Comparison of ENCODE assay signal across 8 cellular contexts in genomic region chr9:95511232-95511951, GRCh38. TPM values are rescaled to one million over a fixed set of nuclear protein-coding genes. Genes with fewer than 3 reads are reported as not detected.
DNase-seq lines count a peak whose midpoint lies in the region; ATAC-seq and TF ChIP-seq lines count a peak whose summit lies in the region.

No MANE protein-coding gene starts in this region.

- H3K36me3 Mint-ChIP-seq in activated T-cell treated with anti-CD3 and anti-CD28 coated beads, Interleukin-2, amount 50 U/mL, for 4 hours (ENCODE audit: insufficient read depth), result no peaks in the 10 kb centered on the region
- no peaks in the 10 kb centered on the region for H3K36me3 Mint-ChIP-seq in nephron (ENCODE audit: low read depth)

- TF ChIP-seq POLR2A in esophagus squamous epithelium (IDR thresholded peaks at IDR 0.05), result no peak

- H3K27me3 ChIP-seq in esophagus squamous epithelium, result peaks cover 0 to 27% (median 0%) of the 10 kb centered on the region in 4 donors

- H3K4me1 ChIP-seq in esophagus squamous epithelium, result peaks cover 12 to 57% (median 19%) of the 10 kb centered on the region in 3 donors

- H3K36me3 ChIP-seq in esophagus squamous epithelium, result no peaks in the 10 kb centered on the region

- peak overlapping the region; percentile 85 to 97 (median 89) for H3K27ac Mint-ChIP-seq in nephron

- H3K4me3 ChIP-seq in AG04449 (ENCODE audit: low read depth, low read length), result peak overlapping the region; percentile 83
- H3K4me3 ChIP-seq in esophagus squamous epithelium, result peak overlapping the region; percentile 84 to 93 (median 87)

- no peaks in the 10 kb centered on the region for H3K9me3 ChIP-seq in esophagus squamous epithelium

- H3K27ac ChIP-seq in esophagus squamous epithelium, result peak overlapping the region; percentile 87 to 98 (median 95)

- intact Hi-C loops in esophagus squamous epithelium (cut with DNase I), result no loop called here

- WGBS in esophagus squamous epithelium, 2 donors, result 4% methylated on average over 9 to 15 of the region's 34 CpGs

- ATAC-seq in GM19395 (IDR thresholded peaks at IDR 0.05; ENCODE audit: unreplicated experiment), result peak; percentile 15
- ATAC-seq in activated T-cell treated with anti-CD3 and anti-CD28 coated beads, Interleukin-2, amount 50 U/mL, for 4 hours, result no peak
- no peak for ATAC-seq in GM21526 (IDR thresholded peaks at IDR 0.05; ENCODE audit: low FRiP score, unreplicated experiment)
- ATAC-seq in HG03039 (IDR thresholded peaks at IDR 0.05; ENCODE audit: unreplicated experiment), result no peak

- CTCF ChIA-PET in AG04449 (lab: Yijun Ruan, JAX), result no interaction called here

- DNase-seq in AG04449 (ENCODE audit: low read depth, low spot score) (no peak), NCI-H510A (lab: John Stamatoyannopoulos, UW) (peak; percentile 53), esophagus squamous epithelium (lab: John Stamatoyannopoulos, UW) (no peak)
- peak; percentile 27 for DNase-seq in activated T-cell treated with anti-CD3 and anti-CD28 coated beads, Interleukin-2, amount 50 U/mL, for 4 hours

- peak overlapping the region; percentile 89 for H3K4me3 Mint-ChIP-seq in activated T-cell treated with anti-CD3 and anti-CD28 coated beads, Interleukin-2, amount 50 U/mL, for 4 hours
- H3K4me3 Mint-ChIP-seq in nephron, result peak overlapping the region; percentile 84 to 94 (median 91)

- H3K4me1 Mint-ChIP-seq in activated T-cell treated with anti-CD3 and anti-CD28 coated beads, Interleukin-2, amount 50 U/mL, for 4 hours (ENCODE audit: low read depth), result peaks cover 38% of the 10 kb centered on the region
- H3K4me1 Mint-ChIP-seq in nephron, result peaks cover 30% of the 10 kb centered on the region

- peaks cover 18% of the 10 kb centered on the region for H3K27me3 Mint-ChIP-seq in activated T-cell treated with anti-CD3 and anti-CD28 coated beads, Interleukin-2, amount 50 U/mL, for 4 hours (ENCODE audit: low read depth)
- H3K27me3 Mint-ChIP-seq in nephron (ENCODE audit: low read depth), result peaks cover 20% of the 10 kb centered on the region

- H3K9me3 Mint-ChIP-seq in activated T-cell treated with anti-CD3 and anti-CD28 coated beads, Interleukin-2, amount 50 U/mL, for 4 hours, result no peaks in the 10 kb centered on the region
- no peaks in the 10 kb centered on the region for H3K9me3 Mint-ChIP-seq in nephron

- POLR2A ChIA-PET in AG04449 (lab: Yijun Ruan, JAX), result interaction anchor here (0.8 kb wide), 1 partner anchor 195 kb away, joined by 3 read pairs; no protein-coding TSS in a partner anchor

- TF ChIP-seq CTCF in AG04449 (IDR thresholded peaks at IDR 0.05; ENCODE audit: insufficient read depth, low read length, missing control alignments) (no peak), esophagus squamous epithelium (IDR thresholded peaks at IDR 0.05) (no peak), nephron (IDR thresholded peaks at IDR 0.05; ENCODE audit: unreplicated experiment in 3 of 3) (no peak)

RNA-seq across cellular contexts. Expression of gene PTCH1, which starts 5.4 kb away (rescaled TPM):
- total RNA-seq in activated T-cell treated with anti-CD3 and anti-CD28 coated beads, Interleukin-2, amount 50 U/mL, for 4 hours, result 1 to 10 TPM; 2.5 to 6.1 (median 4.1) TPM
- total RNA-seq in esophagus squamous epithelium, result 10 to 100 TPM in 1 of 4 donors, 1 to 10 TPM in 3; 1.9 to 11.6 (median 3.5) TPM

Comparison
In these comparisons a context has a peak if more than half of its experiments do, and no peak if none do; other contexts are left out.
1. DNase-seq: peak in NCI-H510A (single experiment) and activated T-cell treated with anti-CD3 and anti-CD28 coated beads, Interleukin-2, amount 50 U/mL, for 4 hours (single experiment); none in AG04449 (single experiment) and esophagus squamous epithelium (single experiment).